8 cellular contexts compared by ENCODE assay signal in the genomic region with DNA sequence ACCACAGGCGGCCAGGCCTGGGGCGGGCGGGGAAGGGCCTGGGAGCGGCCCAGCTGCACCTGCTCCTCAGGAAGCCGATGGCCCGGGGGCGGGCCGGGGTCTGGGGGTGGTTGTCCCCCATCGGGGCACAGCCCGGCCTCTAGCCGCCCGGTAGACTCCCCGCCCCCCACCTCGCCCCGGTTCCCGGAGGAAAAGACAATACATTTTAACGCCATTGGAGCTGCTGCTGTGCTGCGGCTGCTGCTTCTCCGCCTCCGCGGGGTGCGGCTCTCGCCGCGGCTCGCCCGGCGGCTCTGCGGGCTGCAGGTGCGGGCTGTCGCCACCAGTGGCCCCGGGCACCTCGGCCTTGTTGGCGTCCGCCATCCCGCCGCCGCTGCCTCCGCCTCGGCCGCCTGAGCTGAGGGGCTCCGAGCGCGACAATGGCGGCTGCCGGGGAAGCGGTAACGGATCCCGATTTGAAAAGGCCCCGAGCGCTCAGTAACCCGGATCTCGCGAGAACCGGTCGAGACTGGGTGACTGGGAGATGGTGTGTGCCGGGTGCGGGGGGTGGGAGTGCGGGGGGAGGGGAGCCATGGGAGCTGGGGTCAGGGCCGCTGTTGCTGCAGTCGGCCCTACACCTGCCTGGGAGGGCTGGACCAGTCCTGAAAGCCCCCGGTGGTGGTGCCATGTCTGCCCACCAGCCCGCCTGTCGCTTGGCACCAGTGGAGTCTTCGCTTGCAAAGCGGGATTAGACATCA. TPM values are rescaled to one million over a fixed set of nuclear protein-coding genes. Genes with fewer than 3 reads are reported as not detected.
DNase-seq lines count a peak whose midpoint lies in the region; ATAC-seq, FAIRE-seq and TF ChIP-seq lines count a peak whose summit lies in the region.

A gene with protein sequence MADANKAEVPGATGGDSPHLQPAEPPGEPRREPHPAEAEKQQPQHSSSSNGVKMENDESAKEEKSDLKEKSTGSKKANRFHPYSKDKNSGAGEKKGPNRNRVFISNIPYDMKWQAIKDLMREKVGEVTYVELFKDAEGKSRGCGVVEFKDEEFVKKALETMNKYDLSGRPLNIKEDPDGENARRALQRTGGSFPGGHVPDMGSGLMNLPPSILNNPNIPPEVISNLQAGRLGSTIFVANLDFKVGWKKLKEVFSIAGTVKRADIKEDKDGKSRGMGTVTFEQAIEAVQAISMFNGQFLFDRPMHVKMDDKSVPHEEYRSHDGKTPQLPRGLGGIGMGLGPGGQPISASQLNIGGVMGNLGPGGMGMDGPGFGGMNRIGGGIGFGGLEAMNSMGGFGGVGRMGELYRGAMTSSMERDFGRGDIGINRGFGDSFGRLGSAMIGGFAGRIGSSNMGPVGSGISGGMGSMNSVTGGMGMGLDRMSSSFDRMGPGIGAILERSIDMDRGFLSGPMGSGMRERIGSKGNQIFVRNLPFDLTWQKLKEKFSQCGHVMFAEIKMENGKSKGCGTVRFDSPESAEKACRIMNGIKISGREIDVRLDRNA (minus strand): TSS at position 421 of the 737 bp plus-strand sequence. CDS start 58 bp downstream, at position 363.

- no peak for FAIRE-seq in H1 (lab: Jason Lieb, UNC)

- H2BK15ac ChIP-seq in H1 (ENCODE audit: low read length) = no peak within 1 kb of the TSS

- H3K36me3 ChIP-seq in H1 (ENCODE audit: control insufficient read depth in 2 of 4, insufficient read depth in 4 of 4, low read length in 3 of 4) = no peaks in the 10 kb centered on the region

- H3K79me2 ChIP-seq in H1 (ENCODE audit: control insufficient read depth in 1 of 2, insufficient read depth in 2 of 2, low read length in 2 of 2) = peaks cover 9 to 47% of the 10 kb centered on the region in 2 experiments; a peak in 3 of 4 replicates

- DNase-seq in NCI-H446 (lab: John Stamatoyannopoulos, UW) (peak; percentile 58 to 85), H1 (ENCODE audit: low read depth in 1 of 2, low spot score in 2 of 2) (peak; percentile 68 to 93), medulla oblongata (ENCODE audit: extremely low spot score) (peak; percentile 71)
- DNase-seq in activated CD8-positive, alpha-beta memory T cell treated with anti-CD3 and anti-CD28 coated beads for 4 hours (ENCODE audit: low read depth in 2 of 2) = peak; percentile 10 to 36
- peak; percentile 52 to 72 (median 60) for DNase-seq in stimulated activated CD4-positive, alpha-beta T cell treated with anti-CD3 and anti-CD28 coated beads, TNF-alpha, amount 100 ng/mL, for 48 hours (ENCODE audit: low read depth in 3 of 3)

- H3K4me2 ChIP-seq in H1 (ENCODE audit: insufficient read depth in 1 of 2, low read depth in 2 of 2, low read length in 2 of 2) = peak within 1 kb of the TSS; percentile 67 to 91

- peak in 1 of 2 experiments; percentile 8; a peak in 1 of 3 replicates for TF ChIP-seq EP300 in H1 (IDR thresholded peaks at IDR 0.05; ENCODE audit: borderline replicate concordance in 1 of 2, low read depth in 2 of 2, low read length in 2 of 2)

- peak within 1 kb of the TSS; percentile 86 to 100 (median 90) for H3K9ac ChIP-seq in H1 (replicated peaks in 1 of 4; ENCODE audit: extremely low read depth in 1 of 4, low read depth in 3 of 4, low read length in 3 of 4)

- no peak within 1 kb of the TSS for H2BK12ac ChIP-seq in H1 (ENCODE audit: low read depth, low read length)

- no peak within 1 kb of the TSS for H3K23ac ChIP-seq in H1 (ENCODE audit: insufficient read length)

- peak within 1 kb of the TSS; percentile 67; the same call in 1 of the 2 replicates for H2BK5ac ChIP-seq in H1 (ENCODE audit: low read depth, low read length)

- peaks cover 0 to 9% (median 1%) of the 10 kb centered on the region in 4 experiments; a peak in 2 of 7 replicates for H3K4me1 ChIP-seq in H1 (replicated peaks in 1 of 4; ENCODE audit: control insufficient read depth in 3 of 4, insufficient read depth in 4 of 4, low read length in 3 of 4)

- peak; percentile 90 to 91 for TF ChIP-seq POLR2A in H1 (IDR thresholded peaks at IDR 0.05; ENCODE audit: control extremely low read depth in 1 of 2, low read depth in 2 of 2, low read length in 2 of 2)

- no peaks in the 10 kb centered on the region for H3K27me3 ChIP-seq in H1 (replicated peaks in 1 of 4; ENCODE audit: control insufficient read depth in 3 of 4, extremely low read depth in 1 of 4, insufficient read depth in 3 of 4, low read length in 3 of 4)

- ATAC-seq in GM18858 (IDR thresholded peaks at IDR 0.05; ENCODE audit: unreplicated experiment) (peak; percentile 58), HG03066 (IDR thresholded peaks at IDR 0.05; ENCODE audit: low read depth, unreplicated experiment) (peak; percentile 64)

- H3K9me3 ChIP-seq in H1 (ENCODE audit: insufficient read depth in 2 of 2, low read depth in 1 of 2, low read length in 1 of 2) = no peaks in the 10 kb centered on the region

- peak within 1 kb of the TSS; percentile 83 for H4K91ac ChIP-seq in H1 (replicated peaks; ENCODE audit: insufficient read length, low read length)

- H2BK120ac ChIP-seq in H1 (replicated peaks; ENCODE audit: low read depth, low read length) = no peak within 1 kb of the TSS

- no peaks in the 10 kb centered on the region for H4K20me1 ChIP-seq in H1 (replicated peaks in 1 of 2; ENCODE audit: control insufficient read depth in 1 of 2, insufficient read depth in 2 of 2, low read length in 2 of 2)

- 0 out of 2 replicates have a peak within 1 kb of the TSS, but pooled peaks have one; percentile 76 for H2AK5ac ChIP-seq in H1 (ENCODE audit: low read depth, low read length)

- H3K56ac ChIP-seq in H1 (replicated peaks; ENCODE audit: insufficient read length, low read depth, low read length) = peak within 1 kb of the TSS; percentile 43

- H2BK20ac ChIP-seq in H1 (ENCODE audit: low read length) = no peak within 1 kb of the TSS; the same call in 1 of the 2 replicates

- H3K4me3 ChIP-seq in H1 (ENCODE audit: extremely low read depth in 1 of 4, insufficient read depth in 2 of 4, low read depth in 3 of 4, low read length in 4 of 4) = peak within 1 kb of the TSS; percentile 76 to 99 (median 86)

- POLR2A ChIA-PET in H1 (lab: Charles Lee; ENCODE audit: partially characterized antibody) = interaction anchor here (0.6 to 3.1 kb wide), 14 partner anchors 9 to 238 kb away, joined by 3 to 13 read pairs (median 3); a partner anchor contains a TSS

- peak; percentile 16 for TF ChIP-seq CTCF in 22Rv1 (IDR thresholded peaks at IDR 0.05)
- TF ChIP-seq CTCF in H1 (IDR thresholded peaks at IDR 0.05; ENCODE audit: control extremely low read depth in 1 of 3, insufficient read depth in 1 of 3, low read depth in 1 of 3, low read length in 3 of 3) = no peak

- H3K27ac ChIP-seq in 22Rv1 = peak within 1 kb of the TSS; percentile 68
- peak within 1 kb of the TSS; percentile 86 for H3K27ac ChIP-seq in H1 (ENCODE audit: low read depth, low read length)

- peak within 1 kb of the TSS; percentile 94 for H2AFZ ChIP-seq in H1 (ENCODE audit: low read length)

- no peak for TF ChIP-seq RAD21 in H1 (IDR thresholded peaks at IDR 0.05 in 1 of 2, conservative IDR thresholded peaks at IDR 0.05 in 1 of 2; ENCODE audit: low read depth in 2 of 2, low read length in 2 of 2)

- peak within 1 kb of the TSS; percentile 93; the same call in 1 of the 2 replicates for H4K8ac ChIP-seq in H1 (ENCODE audit: extremely low read depth, insufficient read depth, low read length)

- H3K14ac ChIP-seq in H1 (ENCODE audit: insufficient read length) = peak within 1 kb of the TSS; percentile 42

- 3% methylated on average over 40 of the region's 66 CpGs; no CpG with 5 or more reads in 1 of the 2 experiments for WGBS in H1 (ENCODE audit: extremely low coverage in 1 of 2, insufficient coverage in 1 of 2, insufficient read length in 1 of 2, insufficient replicate concordance in 2 of 2, low coverage in 1 of 2, low lambda C conversion rate in 2 of 2, missing lambda C conversion rate in 1 of 2), 2 experiments

- H4K5ac ChIP-seq in H1 (ENCODE audit: insufficient read length, low read depth, low read length) = peak within 1 kb of the TSS; percentile 71

- no peak within 1 kb of the TSS for H3K4ac ChIP-seq in H1 (replicated peaks; ENCODE audit: insufficient read length, low read depth, low read length)

- no peak within 1 kb of the TSS; the same call in 1 of the 2 replicates for H3K18ac ChIP-seq in H1 (ENCODE audit: extremely low read depth, low read length)

- no peaks in the 10 kb centered on the region for H3K23me2 ChIP-seq in H1 (ENCODE audit: low read depth, low read length)

- H3K79me1 ChIP-seq in H1 (ENCODE audit: low read depth, low read length) = peaks cover 2% of the 10 kb centered on the region; the same call in 1 of the 2 replicates

- CTCF ChIA-PET in H1 (lab: Charles Lee; ENCODE audit: partially characterized antibody) = interaction anchor here (0.6 to 0.8 kb wide), 2 partner anchors 10 to 73 kb away, joined by 3 read pairs; no protein-coding TSS in a partner anchor

TF ChIP-seq in H1, 55 proteins besides CTCF, POLR2A, EP300 and RAD21 (continues in another document):
- TF ChIP-seq KDM4A (IDR thresholded peaks at IDR 0.05; ENCODE audit: low read depth, low read length, severe bottlenecking) (peak; percentile 84), CBX5 (IDR thresholded peaks at IDR 0.05; ENCODE audit: low read depth, low read length) (no peak), SIRT6 (IDR thresholded peaks at IDR 0.05; ENCODE audit: low read length) (no peak), CBX8 (IDR thresholded peaks at IDR 0.05; ENCODE audit: borderline replicate concordance, low read depth, low read length) (no peak), BCL11A (IDR thresholded peaks at IDR 0.05; ENCODE audit: low read depth in 2 of 2, low read length in 2 of 2) (no peak), YY1 (IDR thresholded peaks at IDR 0.05; ENCODE audit: low read depth, low read length) (peak; percentile 94), PHF8 (conservative IDR thresholded peaks at IDR 0.05; ENCODE audit: low read depth, low read length) (peak; percentile 97), EGR1 (IDR thresholded peaks at IDR 0.05; ENCODE audit: borderline replicate concordance, low read depth, low read length) (no peak), TEAD4 (IDR thresholded peaks at IDR 0.05; ENCODE audit: low read depth, low read length) (no peak), GTF2F1 (IDR thresholded peaks at IDR 0.05; ENCODE audit: borderline replicate concordance, low read depth, low read length) (peak; percentile 70; the same call in 1 of the 2 replicates), KDM1A (IDR thresholded peaks at IDR 0.05; ENCODE audit: borderline replicate concordance, low read length) (0 out of 2 replicates have a peak, but pooled peaks have one; percentile 11), TBP (IDR thresholded peaks at IDR 0.05; ENCODE audit: low read depth, low read length) (peak; percentile 78)

RNA-seq across cellular contexts. Expression of the gene that starts here (rescaled TPM):
- 78.2 and 79.2 TPM in 2 replicates for total RNA-seq in H1 (2021; fragmentation: NEBNext Ultra II Directional; extraction: Animal tissue kit (Norgen Biotek cat#: 25700))
- polyA plus RNA-seq in H1 (2011; rRNA removed) = 14.3 and 18.9 TPM in 2 replicates
- polyA plus RNA-seq in H1 (2011; cell fraction: cytosol; rRNA removed) = 48.0 TPM
- 19.3 TPM for polyA plus RNA-seq in H1 (2011; cell fraction: nucleus; rRNA removed)
- polyA plus RNA-seq in H1 (2012, experiment 1 of 2) = 55.3 to 101 TPM (median 66.4 TPM) in 4 replicates
- 4.0 TPM for polyA plus RNA-seq in H1 (2012, experiment 2 of 2)
- 55.5 TPM for polyA plus RNA-seq in H1 (2013, experiment 1 of 2)
- 47.5 TPM for polyA plus RNA-seq in H1 (2013, experiment 2 of 2)
- 34.3 and 46.5 TPM in 2 replicates for polyA minus RNA-seq in H1 (2011; rRNA and poly(A)+ RNA removed)
- polyA minus RNA-seq in H1 (2011; cell fraction: cytosol; rRNA and poly(A)+ RNA removed) = 55.3 TPM
- polyA minus RNA-seq in H1 (2011; cell fraction: nucleus; rRNA and poly(A)+ RNA removed) = 82.5 TPM

Comparison
In these comparisons a context has a peak if more than half of its experiments do, and no peak if none do; other contexts are left out.
1. Peak in every context shown above with its lines: DNase-seq, ATAC-seq, H3K4me3 ChIP-seq and H3K27ac ChIP-seq.
2. DNase-seq: peak in every context shown above with its lines; median percentile 80 in H1; 72 in NCI-H446; 71 in medulla oblongata; 60 in stimulated activated CD4-positive, alpha-beta T cell treated with anti-CD3 and anti-CD28 coated beads, TNF-alpha, amount 100 ng/mL, for 48 hours; 23 in activated CD8-positive, alpha-beta memory T cell treated with anti-CD3 and anti-CD28 coated beads for 4 hours.